8 cellular contexts compared by ENCODE assay signal in the genomic region with DNA sequence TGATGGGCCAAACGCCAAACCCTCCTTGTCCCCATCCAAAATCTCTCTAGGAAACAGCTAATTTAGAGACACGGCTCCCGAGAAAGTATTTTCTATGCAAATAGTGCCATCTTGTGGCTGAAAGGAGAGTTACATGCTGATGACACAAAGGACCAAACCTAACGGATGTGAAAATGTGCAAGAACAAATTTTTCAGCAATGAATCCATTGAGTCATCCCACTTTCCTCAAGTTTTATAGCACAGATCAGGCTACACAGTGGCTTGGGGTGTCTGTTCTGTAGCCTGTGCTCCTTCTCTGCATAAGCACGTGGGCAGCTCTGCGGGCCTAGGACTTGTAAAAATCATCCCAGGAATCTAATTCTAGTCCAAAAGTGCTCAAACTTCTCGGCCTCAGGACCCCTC.
DNase-seq lines count a peak whose midpoint lies in the region; ATAC-seq and TF ChIP-seq lines count a peak whose summit lies in the region.

No MANE protein-coding gene starts in this region.

- H3K27ac ChIP-seq in heart left ventricle: no peak overlapping the region

- H3K4me3 ChIP-seq in adipocyte (ENCODE audit: low read length): no peak overlapping the region
- H3K4me3 ChIP-seq in heart left ventricle: no peak overlapping the region

- peak; percentile 30 for DNase-seq in AG09319 (ENCODE audit: extremely low read depth, low read depth)
- DNase-seq in LoVo (ENCODE audit: low spot score): peak; percentile 82
- peak; percentile 66 to 84 for DNase-seq in SHP77 (lab: John Stamatoyannopoulos, UW)
- DNase-seq in adipocyte (ENCODE audit: low read depth): peak; percentile 91
- peak in 2 of 5 donors; percentile 45 to 49 for DNase-seq in heart left ventricle
- DNase-seq in pulmonary artery endothelial cell (ENCODE audit: low read depth, low spot score): peak; percentile 5

- no peak overlapping the region for H3K9ac ChIP-seq in adipocyte (ENCODE audit: low read length)

- H3K27me3 ChIP-seq in adipocyte (replicated peaks; ENCODE audit: control insufficient read depth, insufficient read depth, low read length): peaks cover 8% of the 10 kb centered on the region
- H3K27me3 ChIP-seq in heart left ventricle: no peaks in the 10 kb centered on the region

- H3K4me1 ChIP-seq in adipocyte (ENCODE audit: control insufficient read depth, insufficient read depth, low read length) (peaks cover 8% of the 10 kb centered on the region), heart left ventricle (no peaks in the 10 kb centered on the region)

- H3K9me3 ChIP-seq in adipocyte (ENCODE audit: control insufficient read depth, low read length): no peaks in the 10 kb centered on the region
- H3K9me3 ChIP-seq in heart left ventricle: no peaks in the 10 kb centered on the region

- ATAC-seq in GM18861 (IDR thresholded peaks at IDR 0.05; ENCODE audit: unreplicated experiment) (peak; percentile 59), heart left ventricle (peak; percentile 14 to 66 (median 64)), HG02763 (IDR thresholded peaks at IDR 0.05; ENCODE audit: unreplicated experiment) (no peak)

- intact Hi-C loops in heart left ventricle (cut with DNase I): loop anchor here (1.0 to 5.0 kb wide), 13 partner anchors 217 to 487 kb away; a partner anchor contains a TSS

- H3K36me3 ChIP-seq in adipocyte (ENCODE audit: control insufficient read depth, insufficient read depth, low read length, severe bottlenecking): no peaks in the 10 kb centered on the region
- peaks cover 0 to 11% (median 0%) of the 10 kb centered on the region in 9 donors for H3K36me3 ChIP-seq in heart left ventricle

- no peak for TF ChIP-seq POLR2A in heart left ventricle (IDR thresholded peaks at IDR 0.05)

- TF ChIP-seq CTCF in AG09319 (IDR thresholded peaks at IDR 0.05; ENCODE audit: low read depth, low read length): peak; percentile 80
- TF ChIP-seq CTCF in heart left ventricle (IDR thresholded peaks at IDR 0.05): peak; percentile 71 to 89 (median 83)

- 19 to 31% (median 21%) methylated on average over 7 of the region's 7 CpGs for WGBS in heart left ventricle, 4 donors
